Comparison of ENCODE assay signal across 8 cellular contexts in the genomic region with DNA sequence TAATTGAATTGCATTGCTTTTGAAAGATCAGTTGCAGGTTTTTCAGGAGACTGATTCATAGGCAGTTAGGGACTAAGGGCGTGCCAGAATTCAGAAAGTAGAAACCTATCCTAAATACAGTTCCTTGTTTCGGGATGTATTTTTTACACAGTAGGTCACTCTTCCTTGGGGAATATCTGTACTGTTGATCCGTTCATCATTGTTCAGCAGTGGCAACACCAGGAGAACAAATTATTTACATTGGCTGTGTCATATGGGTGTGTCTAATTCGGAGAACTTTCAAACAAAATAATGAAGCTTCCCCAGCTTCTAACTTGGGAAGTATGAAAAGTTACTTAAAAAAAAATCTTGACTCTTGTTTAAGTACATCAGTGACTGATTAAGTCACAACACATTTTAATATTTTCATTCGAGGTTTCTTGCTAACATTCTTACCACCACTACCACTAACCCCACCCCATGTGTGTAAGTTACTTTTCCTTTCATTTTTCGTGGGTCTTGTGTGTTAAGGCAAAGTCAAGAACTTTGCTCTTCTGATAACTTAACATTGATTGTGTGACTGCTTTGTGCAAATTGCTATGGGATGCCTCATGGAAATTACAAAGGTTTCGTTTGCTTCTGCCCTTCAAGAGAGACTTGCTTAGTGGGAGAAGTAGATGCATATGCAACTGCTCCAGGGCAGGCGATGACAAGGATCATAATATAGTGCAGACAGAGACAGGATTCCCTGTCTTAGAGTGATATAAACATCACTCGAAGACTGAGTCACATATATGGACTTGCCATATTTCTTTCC. TPM values are rescaled to one million over a fixed set of nuclear protein-coding genes. Genes with fewer than 3 reads are reported as not detected.
DNase-seq lines count a peak whose midpoint lies in the region; ATAC-seq and TF ChIP-seq lines count a peak whose summit lies in the region.

No MANE protein-coding gene starts in this region.

- no peak overlapping the region for H3K18ac ChIP-seq in H9 (ENCODE audit: insufficient read length, low read depth, low read length)

- no peak overlapping the region for H4K5ac ChIP-seq in H9 (ENCODE audit: insufficient read length, low read depth, low read length)

- peaks cover 35 to 40% (median 39%) of the 10 kb centered on the region in 4 donors for H3K4me1 Mint-ChIP-seq in CD4-positive, alpha-beta memory T cell
- peaks cover 0 to 5% of the 10 kb centered on the region in 2 experiments; a peak in 3 of 4 replicates for H3K4me1 Mint-ChIP-seq in H9

- peak overlapping the region; percentile 89 to 98 (median 95) for H3K27ac Mint-ChIP-seq in CD4-positive, alpha-beta memory T cell
- no peak overlapping the region for H3K27ac Mint-ChIP-seq in H9

- no peaks in the 10 kb centered on the region for H3K27me3 Mint-ChIP-seq in CD4-positive, alpha-beta memory T cell
- H3K27me3 Mint-ChIP-seq in H9 (ENCODE audit: low read depth): no peaks in the 10 kb centered on the region

- no peak overlapping the region for H3K56ac ChIP-seq in H9 (ENCODE audit: insufficient read length, low read depth, low read length)

- no CpG with 5 or more reads among the region's 9 CpGs for WGBS in H9 (ENCODE audit: extremely low coverage, insufficient read length, low lambda C conversion rate)

- H4K20me1 ChIP-seq in H9 (ENCODE audit: control insufficient read depth, insufficient read depth, insufficient read length): no peaks in the 10 kb centered on the region

- H3K4me1 ChIP-seq in CD4-positive, alpha-beta memory T cell (ENCODE audit: insufficient read depth, low read length): peaks cover 35% of the 10 kb centered on the region
- H3K4me1 ChIP-seq in adipocyte (ENCODE audit: control insufficient read depth, insufficient read depth, low read length): peaks cover 15% of the 10 kb centered on the region
- peaks cover 0 to 16% (median 6%) of the 10 kb centered on the region in 4 donors for H3K4me1 ChIP-seq in tibial artery
- no peaks in the 10 kb centered on the region for H3K4me1 ChIP-seq in H9 (ENCODE audit: insufficient read depth, low read length)

- H3K9me3 Mint-ChIP-seq in CD4-positive, alpha-beta memory T cell: no peaks in the 10 kb centered on the region
- H3K9me3 Mint-ChIP-seq in H9: no peaks in the 10 kb centered on the region

- no peak overlapping the region for H4K91ac ChIP-seq in H9 (ENCODE audit: insufficient read length, low read depth, low read length)

- peak overlapping the region; percentile 70 for H3K9ac ChIP-seq in adipocyte (ENCODE audit: low read length)
- H3K9ac ChIP-seq in H9 (ENCODE audit: extremely low read depth, insufficient read length, low read length): no peak overlapping the region

- no peaks in the 10 kb centered on the region for H3K27me3 ChIP-seq in CD4-positive, alpha-beta memory T cell (ENCODE audit: insufficient read depth, low read length)
- no peaks in the 10 kb centered on the region for H3K27me3 ChIP-seq in adipocyte (replicated peaks; ENCODE audit: control insufficient read depth, insufficient read depth, low read length)
- no peaks in the 10 kb centered on the region for H3K27me3 ChIP-seq in tibial artery
- no peaks in the 10 kb centered on the region for H3K27me3 ChIP-seq in H9 (ENCODE audit: insufficient read depth, low read length)

- no peaks in the 10 kb centered on the region for H3K79me2 ChIP-seq in H9 (ENCODE audit: insufficient read depth, low read length)

- no peak overlapping the region for H3K14ac ChIP-seq in H9 (ENCODE audit: insufficient read depth, low read length)

- H3K4me3 ChIP-seq in CD4-positive, alpha-beta memory T cell (ENCODE audit: low read length in 2 of 2): peak overlapping the region; percentile 4 to 75
- peak overlapping the region; percentile 80 for H3K4me3 ChIP-seq in adipocyte (ENCODE audit: low read length)
- H3K4me3 ChIP-seq in tibial artery: peak overlapping the region; percentile 42 to 46

- DNase-seq in CD4-positive, alpha-beta memory T cell: peak; percentile 43 to 58 (median 53)
- DNase-seq in adipocyte (ENCODE audit: low read depth) (peak; percentile 69), iris pigment epithelial cell (ENCODE audit: low read depth) (peak; percentile 56), tibial artery (no peak), NCI-H82 treated with DMSO at 0.1 percent for 48 hours (lab: John Stamatoyannopoulos, UW; ENCODE audit: unreplicated experiment) (no peak), H9 (no peak)

- H3T11ph ChIP-seq in H9 (ENCODE audit: low read length): no peak overlapping the region

- H3K79me1 ChIP-seq in H9 (ENCODE audit: insufficient read depth, low read depth, low read length, poor library complexity, severe bottlenecking): no peaks in the 10 kb centered on the region

- no peak overlapping the region for H3K4me2 ChIP-seq in H9 (ENCODE audit: insufficient read depth, insufficient read length, low read length)

- no peak overlapping the region for H2BK120ac ChIP-seq in H9 (ENCODE audit: low read depth, low read length, poor library complexity, severe bottlenecking)

- ATAC-seq in GM19324 (IDR thresholded peaks at IDR 0.05; ENCODE audit: low FRiP score, unreplicated experiment) (peak; percentile 50), HG03520 (IDR thresholded peaks at IDR 0.05; ENCODE audit: unreplicated experiment) (peak; percentile 48)

- no peak overlapping the region for H3K23ac ChIP-seq in H9 (ENCODE audit: insufficient read length, low read depth, low read length)

- H3K27ac ChIP-seq in CD4-positive, alpha-beta memory T cell (ENCODE audit: low read depth, low read length): peak overlapping the region; percentile 67
- H3K27ac ChIP-seq in tibial artery (peak overlapping the region; percentile 23 to 61), H9 (ENCODE audit: insufficient read length, low read depth, low read length) (no peak overlapping the region)

- POLR2A ChIA-PET in CD4-positive, alpha-beta memory T cell (lab: Charles Lee; ENCODE audit: partially characterized antibody): interaction anchor here (1.1 kb wide), 1 partner anchor 364 kb away, joined by 6 read pairs; no protein-coding TSS in a partner anchor

- H2BK20ac ChIP-seq in H9 (ENCODE audit: low read depth, low read length, poor library complexity, severe bottlenecking): no peak overlapping the region

- no peaks in the 10 kb centered on the region for H3K36me3 ChIP-seq in CD4-positive, alpha-beta memory T cell (ENCODE audit: insufficient read depth, low read length)
- H3K36me3 ChIP-seq in adipocyte (ENCODE audit: control insufficient read depth, insufficient read depth, low read length, severe bottlenecking) (no peaks in the 10 kb centered on the region), tibial artery (no peaks in the 10 kb centered on the region)

- CTCF ChIA-PET in CD4-positive, alpha-beta memory T cell (lab: Charles Lee; ENCODE audit: partially characterized antibody): interaction anchor here (1.0 to 4.5 kb wide), 6 partner anchors 10 to 659 kb away, joined by 3 to 35 read pairs (median 4); no protein-coding TSS in a partner anchor

- peaks cover 0 to 4% of the 10 kb centered on the region in 2 donors for H3K36me3 Mint-ChIP-seq in CD4-positive, alpha-beta memory T cell
- H3K36me3 Mint-ChIP-seq in H9 (ENCODE audit: insufficient read depth in 1 of 3, low read depth in 3 of 3): no peaks in the 10 kb centered on the region

- intact Hi-C loops in CD4-positive, alpha-beta memory T cell (cut with micrococcal nuclease): loop anchor here (1.0 to 5.0 kb wide), 9 partner anchors 81 to 580 kb away; partner anchors contain the start of genes C1GALT1, GLCCI1 and UMAD1
- intact Hi-C loops in tibial artery (cut with DNase I; ENCODE audit: low total_unique reads): loop anchor here (10.0 kb wide), 1 partner anchor 453 kb away; no protein-coding TSS in a partner anchor

- H4K8ac ChIP-seq in H9 (replicated peaks; ENCODE audit: insufficient read length, low read depth, low read length): no peak overlapping the region

- H2BK12ac ChIP-seq in H9 (ENCODE audit: insufficient read length, low read depth, low read length): no peak overlapping the region

- peak overlapping the region; percentile 81 to 98 (median 92) for H3K4me3 Mint-ChIP-seq in CD4-positive, alpha-beta memory T cell
- H3K4me3 Mint-ChIP-seq in H9: no peak overlapping the region

- H2AFZ ChIP-seq in H9 (ENCODE audit: low read length): no peak overlapping the region

- no peak overlapping the region for H2BK5ac ChIP-seq in H9 (ENCODE audit: insufficient read length, low read length)

- TF ChIP-seq CTCF in tibial artery (IDR thresholded peaks at IDR 0.05): no peak
- no peak for TF ChIP-seq CTCF in H9 (conservative IDR thresholded peaks at IDR 0.05)

- no peaks in the 10 kb centered on the region for H3K23me2 ChIP-seq in H9 (ENCODE audit: insufficient read length, low read depth, low read length, poor library complexity, severe bottlenecking)

- H3K9me3 ChIP-seq in CD4-positive, alpha-beta memory T cell (ENCODE audit: control insufficient read depth in 1 of 2, low read length in 2 of 2): no peaks in the 10 kb centered on the region
- H3K9me3 ChIP-seq in adipocyte (ENCODE audit: control insufficient read depth, low read length) (no peaks in the 10 kb centered on the region), tibial artery (no peaks in the 10 kb centered on the region), H9 (ENCODE audit: control insufficient read depth, low read depth, low read length) (no peaks in the 10 kb centered on the region)

- H3K4ac ChIP-seq in H9 (ENCODE audit: low read depth, low read length): no peak overlapping the region

- no peak overlapping the region for H2BK15ac ChIP-seq in H9 (ENCODE audit: low read depth, low read length)

- H2AK5ac ChIP-seq in H9 (ENCODE audit: insufficient read length, low read length): no peak overlapping the region

RNA-seq across cellular contexts. Expression of gene RPA3, which starts 43.8 kb away (rescaled TPM):
- 10 to 100 TPM; 31.2 to 35.5 TPM for total RNA-seq in CD4-positive, alpha-beta memory T cell
- polyA plus RNA-seq in CD4-positive, alpha-beta memory T cell: 10 to 100 TPM; 91.7 to 96.6 TPM
- total RNA-seq in H9 (2021): 108 TPM in 2 replicates

Comparison
In these comparisons a context has a peak if more than half of its experiments do, and no peak if none do; other contexts are left out.
1. DNase-seq: peak in CD4-positive, alpha-beta memory T cell (5 of 5), adipocyte (single experiment) and iris pigment epithelial cell (single experiment); none in tibial artery (0 of 2), NCI-H82 treated with DMSO at 0.1 percent for 48 hours (single experiment) and H9 (single experiment).
2. H3K27ac Mint-ChIP-seq: peak in CD4-positive, alpha-beta memory T cell (7 of 7); none in H9 (0 of 3).
3. H3K4me3 Mint-ChIP-seq: peak in CD4-positive, alpha-beta memory T cell (8 of 8); none in H9 (0 of 2).
4. Peak in every context shown above with its lines, with median percentiles within 50 percentile points of each other: H3K4me3 ChIP-seq.